ENCODE assay signal across 1 cellular context in the genomic region with DNA sequence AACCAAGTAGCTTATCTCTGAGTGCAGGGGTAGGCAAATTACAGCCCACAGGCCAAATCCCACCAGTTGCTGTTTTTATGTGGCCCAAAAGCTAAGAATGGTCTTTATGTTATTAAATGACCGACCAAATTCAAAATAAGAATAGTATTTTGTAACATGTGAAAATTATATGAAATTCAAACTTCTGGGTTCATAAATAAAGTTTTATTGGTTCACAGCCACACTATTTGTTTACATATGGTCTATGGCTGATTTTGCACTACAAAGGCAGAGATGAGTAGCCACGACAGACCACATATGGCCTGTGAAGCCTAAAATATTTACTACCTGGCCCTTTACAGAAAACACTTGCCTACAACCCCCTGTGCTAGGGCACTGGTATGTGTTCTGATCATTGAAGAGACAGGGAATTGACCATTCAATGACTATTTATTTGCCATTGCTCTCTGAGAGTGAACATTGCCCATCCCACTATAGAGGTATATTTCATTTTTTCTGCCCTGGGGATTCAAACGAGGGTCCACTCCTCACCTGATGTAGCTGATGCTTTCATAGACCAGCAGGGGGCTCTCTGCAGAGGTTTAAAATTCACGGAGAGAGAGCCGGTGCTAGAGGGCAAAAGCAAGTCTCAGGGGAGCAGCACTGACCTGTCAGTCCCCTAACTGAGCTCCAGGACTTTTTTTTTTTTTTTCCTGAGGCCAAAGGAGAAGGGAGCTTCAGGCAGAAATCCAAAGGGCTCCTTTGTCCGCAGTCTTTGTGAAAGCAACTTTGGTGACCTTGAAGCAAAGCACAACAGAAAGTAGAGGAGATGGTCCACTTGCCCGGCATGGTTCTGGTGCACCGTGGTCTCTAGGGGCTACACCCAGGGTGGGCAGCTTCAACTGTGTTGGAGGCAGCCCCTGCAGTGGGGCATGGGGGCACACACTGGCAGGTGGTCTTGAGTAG.
TF ChIP-seq lines count a peak whose summit lies in the region.

No MANE protein-coding gene starts in this region.

TF ChIP-seq in HepG2, 621 proteins besides CTCF, POLR2A, EP300 and RAD21:
- TF ChIP-seq ZNF839 (CRISPR knock-in tag; IDR thresholded peaks at IDR 0.05; ENCODE audit: borderline replicate concordance) (no peak), ZNF674 (CRISPR knock-in tag; IDR thresholded peaks at IDR 0.05; ENCODE audit: low read depth) (no peak), ZNF878 (CRISPR knock-in tag; IDR thresholded peaks at IDR 0.05) (no peak), SMC3 (IDR thresholded peaks at IDR 0.05; ENCODE audit: low read length) (peak; percentile 80), GABPB1 (CRISPR knock-in tag; IDR thresholded peaks at IDR 0.05) (no peak), HMG20A (CRISPR knock-in tag; IDR thresholded peaks at IDR 0.05; ENCODE audit: borderline replicate concordance) (no peak), SP1 (IDR thresholded peaks at IDR 0.05) (no peak), SP1 (CRISPR knock-in tag; IDR thresholded peaks at IDR 0.05) (no peak), ZSCAN25 (CRISPR knock-in tag; IDR thresholded peaks at IDR 0.05) (no peak), JUNB (CRISPR knock-in tag; IDR thresholded peaks at IDR 0.05; ENCODE audit: borderline replicate concordance) (no peak), FOSL2 (CRISPR knock-in tag; IDR thresholded peaks at IDR 0.05) (no peak), STAG1 (CRISPR knock-in tag; IDR thresholded peaks at IDR 0.05) (peak; percentile 54)
- TF ChIP-seq, protein P1, sequence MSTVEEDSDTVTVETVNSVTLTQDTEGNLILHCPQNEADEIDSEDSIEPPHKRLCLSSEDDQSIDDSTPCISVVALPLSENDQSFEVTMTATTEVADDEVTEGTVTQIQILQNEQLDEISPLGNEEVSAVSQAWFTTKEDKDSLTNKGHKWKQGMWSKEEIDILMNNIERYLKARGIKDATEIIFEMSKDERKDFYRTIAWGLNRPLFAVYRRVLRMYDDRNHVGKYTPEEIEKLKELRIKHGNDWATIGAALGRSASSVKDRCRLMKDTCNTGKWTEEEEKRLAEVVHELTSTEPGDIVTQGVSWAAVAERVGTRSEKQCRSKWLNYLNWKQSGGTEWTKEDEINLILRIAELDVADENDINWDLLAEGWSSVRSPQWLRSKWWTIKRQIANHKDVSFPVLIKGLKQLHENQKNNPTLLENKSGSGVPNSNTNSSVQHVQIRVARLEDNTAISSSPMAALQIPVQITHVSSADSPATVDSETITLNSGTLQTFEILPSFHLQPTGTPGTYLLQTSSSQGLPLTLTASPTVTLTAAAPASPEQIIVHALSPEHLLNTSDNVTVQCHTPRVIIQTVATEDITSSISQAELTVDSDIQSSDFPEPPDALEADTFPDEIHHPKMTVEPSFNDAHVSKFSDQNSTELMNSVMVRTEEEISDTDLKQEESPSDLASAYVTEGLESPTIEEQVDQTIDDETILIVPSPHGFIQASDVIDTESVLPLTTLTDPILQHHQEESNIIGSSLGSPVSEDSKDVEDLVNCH (CRISPR knock-in tag; IDR thresholded peaks at IDR 0.05) = no peak
- TF ChIP-seq, protein P2, sequence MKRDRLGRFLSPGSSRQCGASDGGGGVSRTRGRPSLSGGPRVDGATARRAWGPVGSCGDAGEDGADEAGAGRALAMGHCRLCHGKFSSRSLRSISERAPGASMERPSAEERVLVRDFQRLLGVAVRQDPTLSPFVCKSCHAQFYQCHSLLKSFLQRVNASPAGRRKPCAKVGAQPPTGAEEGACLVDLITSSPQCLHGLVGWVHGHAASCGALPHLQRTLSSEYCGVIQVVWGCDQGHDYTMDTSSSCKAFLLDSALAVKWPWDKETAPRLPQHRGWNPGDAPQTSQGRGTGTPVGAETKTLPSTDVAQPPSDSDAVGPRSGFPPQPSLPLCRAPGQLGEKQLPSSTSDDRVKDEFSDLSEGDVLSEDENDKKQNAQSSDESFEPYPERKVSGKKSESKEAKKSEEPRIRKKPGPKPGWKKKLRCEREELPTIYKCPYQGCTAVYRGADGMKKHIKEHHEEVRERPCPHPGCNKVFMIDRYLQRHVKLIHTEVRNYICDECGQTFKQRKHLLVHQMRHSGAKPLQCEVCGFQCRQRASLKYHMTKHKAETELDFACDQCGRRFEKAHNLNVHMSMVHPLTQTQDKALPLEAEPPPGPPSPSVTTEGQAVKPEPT (CRISPR knock-in tag; IDR thresholded peaks at IDR 0.05; ENCODE audit: low read depth) = no peak
